In the genomic region with DNA sequence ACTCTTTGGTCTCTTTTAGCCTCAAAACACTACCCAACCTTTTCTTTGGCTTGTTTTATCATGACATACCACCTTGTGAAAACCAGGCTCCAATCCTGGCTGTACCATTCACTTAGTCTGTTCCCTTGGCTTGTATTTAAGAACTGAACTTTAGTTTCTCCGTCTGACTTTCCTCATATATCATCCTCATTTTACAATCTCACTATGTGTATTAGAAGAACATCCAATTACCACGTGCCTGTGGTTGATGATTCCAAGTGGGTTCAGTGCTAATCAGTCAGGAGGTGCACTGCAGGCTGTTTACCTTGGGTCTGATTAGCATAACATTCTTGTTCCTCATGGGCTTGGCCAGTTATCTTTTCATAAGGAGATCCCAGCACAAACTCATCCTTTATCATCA, we compare ENCODE assay signal across 13 cellular contexts.
DNase-seq lines count a peak whose midpoint lies in the region; ATAC-seq and TF ChIP-seq lines count a peak whose summit lies in the region.
"Had no signal": no experiment of that assay in that cellular context is flagged by ENCODE, and none has a peak within 500 bp of the region (broad histone marks: within the 10 kb centered on the region; RNA-seq: fewer than 3 reads in every experiment).

No MANE protein-coding gene starts in this region.

- no peaks in the 10 kb centered on the region for H3K9me3 Mint-ChIP-seq in activated T-cell treated with anti-CD3 and anti-CD28 coated beads, Interleukin-2, amount 50 U/mL, for 24 hours
- H3K9me3 Mint-ChIP-seq in activated T-cell treated with anti-CD3 and anti-CD28 coated beads, Interleukin-2, amount 50 U/mL, for 4 hours: no peaks in the 10 kb centered on the region
- H3K9me3 Mint-ChIP-seq: brain had no signal

- H3K27me3 ChIP-seq in gastrocnemius medialis: no peaks in the 10 kb centered on the region
- H3K27me3 ChIP-seq: neutrophil had no signal

- intact Hi-C loops in gastrocnemius medialis (cut with DNase I; ENCODE audit: low total_unique reads) (loop anchor here (10.0 kb wide), 1 partner anchor 446 kb away; a partner anchor contains a TSS), Right ventricle myocardium inferior (cut with DNase I) (no loop called here)

- no peak for DNase-seq in activated T-cell treated with anti-CD3 and anti-CD28 coated beads, Interleukin-2, amount 50 U/mL, for 24 hours
- DNase-seq in activated T-cell treated with anti-CD3 and anti-CD28 coated beads, Interleukin-2, amount 50 U/mL, for 4 hours: no peak
- DNase-seq in LHCN-M2 (ENCODE audit: low read depth) (peak; percentile 49), astrocyte of the hippocampus (ENCODE audit: low read depth, low spot score) (peak; percentile 70), gastrocnemius medialis (no peak), NAMALWA (ENCODE audit: low spot score) (no peak), KG1 (lab: John Stamatoyannopoulos, UW) (no peak), Right ventricle myocardium inferior (ENCODE audit: missing footprints) (no peak)
- DNase-seq: mesendoderm, MV-4-11, SHP77 treated with DMSO at 0.1 percent for 48 hours had no signal

- H3K27me3 Mint-ChIP-seq in activated T-cell treated with anti-CD3 and anti-CD28 coated beads, Interleukin-2, amount 50 U/mL, for 24 hours: no peaks in the 10 kb centered on the region
- no peaks in the 10 kb centered on the region for H3K27me3 Mint-ChIP-seq in activated T-cell treated with anti-CD3 and anti-CD28 coated beads, Interleukin-2, amount 50 U/mL, for 4 hours (ENCODE audit: low read depth)

- H3K4me3 ChIP-seq in gastrocnemius medialis: no peak overlapping the region

- H3K27ac ChIP-seq in gastrocnemius medialis: peak overlapping the region; percentile 89 to 97 (median 94)
- H3K27ac ChIP-seq: neutrophil had no signal

- H3K27ac Mint-ChIP-seq in activated T-cell treated with anti-CD3 and anti-CD28 coated beads, Interleukin-2, amount 50 U/mL, for 24 hours: peak overlapping the region; percentile 73

- ATAC-seq in activated T-cell treated with anti-CD3 and anti-CD28 coated beads, Interleukin-2, amount 50 U/mL, for 4 hours: no peak
- peak in 1 of 2 donors; percentile 9 for ATAC-seq in gastrocnemius medialis
- no peak for ATAC-seq in Right ventricle myocardium inferior

- H3K9me3 ChIP-seq in gastrocnemius medialis: no peaks in the 10 kb centered on the region
- H3K9me3 ChIP-seq: neutrophil had no signal

- peaks cover 68% of the 10 kb centered on the region for H3K4me1 Mint-ChIP-seq in activated T-cell treated with anti-CD3 and anti-CD28 coated beads, Interleukin-2, amount 50 U/mL, for 24 hours (ENCODE audit: low read depth)
- peaks cover 37% of the 10 kb centered on the region for H3K4me1 Mint-ChIP-seq in activated T-cell treated with anti-CD3 and anti-CD28 coated beads, Interleukin-2, amount 50 U/mL, for 4 hours (ENCODE audit: low read depth)

- peaks cover 2 to 88% of the 10 kb centered on the region in 2 donors for H3K36me3 ChIP-seq in gastrocnemius medialis

- H3K36me3 Mint-ChIP-seq in activated T-cell treated with anti-CD3 and anti-CD28 coated beads, Interleukin-2, amount 50 U/mL, for 24 hours (ENCODE audit: low read depth): peaks cover 95% of the 10 kb centered on the region
- H3K36me3 Mint-ChIP-seq in activated T-cell treated with anti-CD3 and anti-CD28 coated beads, Interleukin-2, amount 50 U/mL, for 4 hours (ENCODE audit: insufficient read depth): peaks cover 73% of the 10 kb centered on the region
- H3K36me3 Mint-ChIP-seq: brain had no signal

- TF ChIP-seq POLR2A in gastrocnemius medialis (IDR thresholded peaks at IDR 0.05): no peak

- H3K4me3 Mint-ChIP-seq in activated T-cell treated with anti-CD3 and anti-CD28 coated beads, Interleukin-2, amount 50 U/mL, for 24 hours: no peak overlapping the region
- H3K4me3 Mint-ChIP-seq in activated T-cell treated with anti-CD3 and anti-CD28 coated beads, Interleukin-2, amount 50 U/mL, for 4 hours: no peak overlapping the region

- peaks cover 67 to 84% of the 10 kb centered on the region in 2 donors for H3K4me1 ChIP-seq in gastrocnemius medialis

- TF ChIP-seq CTCF in gastrocnemius medialis (IDR thresholded peaks at IDR 0.05 in 4 of 5, conservative IDR thresholded peaks at IDR 0.05 in 1 of 5): no peak

- in situ Hi-C loops in gastrocnemius medialis (cut with MboI; ENCODE audit: low sequenced_read_pairs in 4 of 4): loop anchor here in 1 of 4 donors (25.0 kb wide), 1 partner anchor 159 kb away; no protein-coding TSS in a partner anchor

Comparison
In these comparisons a context has a peak if more than half of its experiments do, and no peak if none do; other contexts are left out.
1. DNase-seq: peak in LHCN-M2 (single experiment) and astrocyte of the hippocampus (single experiment); none in activated T-cell treated with anti-CD3 and anti-CD28 coated beads, Interleukin-2, amount 50 U/mL, for 24 hours (single experiment), activated T-cell treated with anti-CD3 and anti-CD28 coated beads, Interleukin-2, amount 50 U/mL, for 4 hours (single experiment), gastrocnemius medialis (0 of 2), NAMALWA (single experiment), KG1 (single experiment) and Right ventricle myocardium inferior (single experiment).